ENCODE assay signal across 25 cellular contexts in genomic region chr2:155703917-155704316, GRCh38.
"Had no signal": no experiment of that assay in that cellular context is flagged by ENCODE, and none has a peak within 500 bp of the region (broad histone marks: within the 10 kb centered on the region; RNA-seq: fewer than 3 reads in every experiment).

No MANE protein-coding gene starts in this region.

- H3K27ac ChIP-seq: KMS-11, PC-9, RWPE1, SJCRH30, SK-N-MC had no signal

- H3K36me3 ChIP-seq: SJCRH30 had no signal

- H3K4me3 ChIP-seq: PC-9, SJCRH30, SK-N-MC had no signal

- DNase-seq: Karpas-422, MM.1S, MV-4-11, NCI-H1092, NCI-H1105, NCI-H1417 treated with DMSO at 0.1 percent for 48 hours, NCI-H1436 treated with DMSO at 0.1 percent for 48 hours, NCI-H1694 treated with DMSO at 0.1 percent for 48 hours, NCI-H187 treated with DMSO at 0.1 percent for 48 hours, NCI-H2081, NCI-H2227 treated with DMSO at 0.1 percent for 48 hours, NCI-H345, NCI-H446, NCI-H510A treated with DMSO at 0.1 percent for 48 hours, NCI-H524 treated with DMSO at 0.1 percent for 48 hours, NCI-H526 treated with DMSO at 0.1 percent for 48 hours, NCI-H774, PC-9, SHP77, SIG-M5, SJCRH30, T-cell had no signal

- H3K9me3 ChIP-seq: SJCRH30 had no signal

- H3K4me2 ChIP-seq: KMS-11, PC-9 had no signal

- H2AFZ ChIP-seq: PC-9 had no signal

- H3K9ac ChIP-seq: KMS-11 had no signal

- H3K27me3 ChIP-seq: SJCRH30 had no signal
